1 cellular context compared by ENCODE assay signal in genomic region chr2:163733301-163733938, GRCh38.
TF ChIP-seq lines count a peak whose summit lies in the region.

No MANE protein-coding gene starts in this region.

TF ChIP-seq in H1, 55 proteins besides CTCF, POLR2A, EP300 and RAD21:
- TF ChIP-seq, protein P1, sequence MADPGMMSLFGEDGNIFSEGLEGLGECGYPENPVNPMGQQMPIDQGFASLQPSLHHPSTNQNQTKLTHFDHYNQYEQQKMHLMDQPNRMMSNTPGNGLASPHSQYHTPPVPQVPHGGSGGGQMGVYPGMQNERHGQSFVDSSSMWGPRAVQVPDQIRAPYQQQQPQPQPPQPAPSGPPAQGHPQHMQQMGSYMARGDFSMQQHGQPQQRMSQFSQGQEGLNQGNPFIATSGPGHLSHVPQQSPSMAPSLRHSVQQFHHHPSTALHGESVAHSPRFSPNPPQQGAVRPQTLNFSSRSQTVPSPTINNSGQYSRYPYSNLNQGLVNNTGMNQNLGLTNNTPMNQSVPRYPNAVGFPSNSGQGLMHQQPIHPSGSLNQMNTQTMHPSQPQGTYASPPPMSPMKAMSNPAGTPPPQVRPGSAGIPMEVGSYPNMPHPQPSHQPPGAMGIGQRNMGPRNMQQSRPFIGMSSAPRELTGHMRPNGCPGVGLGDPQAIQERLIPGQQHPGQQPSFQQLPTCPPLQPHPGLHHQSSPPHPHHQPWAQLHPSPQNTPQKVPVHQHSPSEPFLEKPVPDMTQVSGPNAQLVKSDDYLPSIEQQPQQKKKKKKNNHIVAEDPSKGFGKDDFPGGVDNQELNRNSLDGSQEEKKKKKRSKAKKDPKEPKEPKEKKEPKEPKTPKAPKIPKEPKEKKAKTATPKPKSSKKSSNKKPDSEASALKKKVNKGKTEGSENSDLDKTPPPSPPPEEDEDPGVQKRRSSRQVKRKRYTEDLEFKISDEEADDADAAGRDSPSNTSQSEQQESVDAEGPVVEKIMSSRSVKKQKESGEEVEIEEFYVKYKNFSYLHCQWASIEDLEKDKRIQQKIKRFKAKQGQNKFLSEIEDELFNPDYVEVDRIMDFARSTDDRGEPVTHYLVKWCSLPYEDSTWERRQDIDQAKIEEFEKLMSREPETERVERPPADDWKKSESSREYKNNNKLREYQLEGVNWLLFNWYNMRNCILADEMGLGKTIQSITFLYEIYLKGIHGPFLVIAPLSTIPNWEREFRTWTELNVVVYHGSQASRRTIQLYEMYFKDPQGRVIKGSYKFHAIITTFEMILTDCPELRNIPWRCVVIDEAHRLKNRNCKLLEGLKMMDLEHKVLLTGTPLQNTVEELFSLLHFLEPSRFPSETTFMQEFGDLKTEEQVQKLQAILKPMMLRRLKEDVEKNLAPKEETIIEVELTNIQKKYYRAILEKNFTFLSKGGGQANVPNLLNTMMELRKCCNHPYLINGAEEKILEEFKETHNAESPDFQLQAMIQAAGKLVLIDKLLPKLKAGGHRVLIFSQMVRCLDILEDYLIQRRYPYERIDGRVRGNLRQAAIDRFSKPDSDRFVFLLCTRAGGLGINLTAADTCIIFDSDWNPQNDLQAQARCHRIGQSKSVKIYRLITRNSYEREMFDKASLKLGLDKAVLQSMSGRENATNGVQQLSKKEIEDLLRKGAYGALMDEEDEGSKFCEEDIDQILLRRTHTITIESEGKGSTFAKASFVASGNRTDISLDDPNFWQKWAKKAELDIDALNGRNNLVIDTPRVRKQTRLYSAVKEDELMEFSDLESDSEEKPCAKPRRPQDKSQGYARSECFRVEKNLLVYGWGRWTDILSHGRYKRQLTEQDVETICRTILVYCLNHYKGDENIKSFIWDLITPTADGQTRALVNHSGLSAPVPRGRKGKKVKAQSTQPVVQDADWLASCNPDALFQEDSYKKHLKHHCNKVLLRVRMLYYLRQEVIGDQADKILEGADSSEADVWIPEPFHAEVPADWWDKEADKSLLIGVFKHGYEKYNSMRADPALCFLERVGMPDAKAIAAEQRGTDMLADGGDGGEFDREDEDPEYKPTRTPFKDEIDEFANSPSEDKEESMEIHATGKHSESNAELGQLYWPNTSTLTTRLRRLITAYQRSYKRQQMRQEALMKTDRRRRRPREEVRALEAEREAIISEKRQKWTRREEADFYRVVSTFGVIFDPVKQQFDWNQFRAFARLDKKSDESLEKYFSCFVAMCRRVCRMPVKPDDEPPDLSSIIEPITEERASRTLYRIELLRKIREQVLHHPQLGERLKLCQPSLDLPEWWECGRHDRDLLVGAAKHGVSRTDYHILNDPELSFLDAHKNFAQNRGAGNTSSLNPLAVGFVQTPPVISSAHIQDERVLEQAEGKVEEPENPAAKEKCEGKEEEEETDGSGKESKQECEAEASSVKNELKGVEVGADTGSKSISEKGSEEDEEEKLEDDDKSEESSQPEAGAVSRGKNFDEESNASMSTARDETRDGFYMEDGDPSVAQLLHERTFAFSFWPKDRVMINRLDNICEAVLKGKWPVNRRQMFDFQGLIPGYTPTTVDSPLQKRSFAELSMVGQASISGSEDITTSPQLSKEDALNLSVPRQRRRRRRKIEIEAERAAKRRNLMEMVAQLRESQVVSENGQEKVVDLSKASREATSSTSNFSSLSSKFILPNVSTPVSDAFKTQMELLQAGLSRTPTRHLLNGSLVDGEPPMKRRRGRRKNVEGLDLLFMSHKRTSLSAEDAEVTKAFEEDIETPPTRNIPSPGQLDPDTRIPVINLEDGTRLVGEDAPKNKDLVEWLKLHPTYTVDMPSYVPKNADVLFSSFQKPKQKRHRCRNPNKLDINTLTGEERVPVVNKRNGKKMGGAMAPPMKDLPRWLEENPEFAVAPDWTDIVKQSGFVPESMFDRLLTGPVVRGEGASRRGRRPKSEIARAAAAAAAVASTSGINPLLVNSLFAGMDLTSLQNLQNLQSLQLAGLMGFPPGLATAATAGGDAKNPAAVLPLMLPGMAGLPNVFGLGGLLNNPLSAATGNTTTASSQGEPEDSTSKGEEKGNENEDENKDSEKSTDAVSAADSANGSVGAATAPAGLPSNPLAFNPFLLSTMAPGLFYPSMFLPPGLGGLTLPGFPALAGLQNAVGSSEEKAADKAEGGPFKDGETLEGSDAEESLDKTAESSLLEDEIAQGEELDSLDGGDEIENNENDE (IDR thresholded peaks at IDR 0.05; ENCODE audit: insufficient replicate concordance, low read length) = no peak
- no peak for TF ChIP-seq TAF1 (IDR thresholded peaks at IDR 0.05; ENCODE audit: low read depth, low read length)
- no peak for TF ChIP-seq CEBPB (IDR thresholded peaks at IDR 0.05; ENCODE audit: low read depth, low read length)
- TF ChIP-seq CBX8 (IDR thresholded peaks at IDR 0.05; ENCODE audit: borderline replicate concordance, low read depth, low read length) = no peak
- TF ChIP-seq CBX5 (IDR thresholded peaks at IDR 0.05; ENCODE audit: low read depth, low read length) = no peak
- TF ChIP-seq RFX5 (IDR thresholded peaks at IDR 0.05; ENCODE audit: borderline replicate concordance, low read depth, low read length) = no peak
- no peak for TF ChIP-seq SIN3A (conservative IDR thresholded peaks at IDR 0.05 in 1 of 2, IDR thresholded peaks at IDR 0.05 in 1 of 2; ENCODE audit: low read depth in 1 of 2, low read length in 2 of 2)
- no peak for TF ChIP-seq SP1 (IDR thresholded peaks at IDR 0.05; ENCODE audit: low read depth, low read length)
- no peak for TF ChIP-seq USF2 (IDR thresholded peaks at IDR 0.05; ENCODE audit: low read length)
- TF ChIP-seq SRF (IDR thresholded peaks at IDR 0.05; ENCODE audit: low read depth, low read length) = no peak
- no peak for TF ChIP-seq JUND (IDR thresholded peaks at IDR 0.05; ENCODE audit: low read length)
- TF ChIP-seq BRCA1 (IDR thresholded peaks at IDR 0.05; ENCODE audit: low read depth, low read length) = no peak
- no peak for TF ChIP-seq HDAC6 (IDR thresholded peaks at IDR 0.05; ENCODE audit: low read depth, low read length)
- TF ChIP-seq ATF3 (IDR thresholded peaks at IDR 0.05; ENCODE audit: insufficient read depth, low read depth, low read length) = no peak
- TF ChIP-seq SP4 (IDR thresholded peaks at IDR 0.05; ENCODE audit: low read length) = no peak
- TF ChIP-seq GABPA (IDR thresholded peaks at IDR 0.05; ENCODE audit: borderline replicate concordance, insufficient read depth, low read length) = no peak
- no peak for TF ChIP-seq CHD2 (IDR thresholded peaks at IDR 0.05; ENCODE audit: low read length)
- TF ChIP-seq FOSL1 (IDR thresholded peaks at IDR 0.05; ENCODE audit: insufficient read depth, low read depth, low read length) = no peak
TF ChIP-seq in H1: peak in this region for 0.
